In the genomic region with DNA sequence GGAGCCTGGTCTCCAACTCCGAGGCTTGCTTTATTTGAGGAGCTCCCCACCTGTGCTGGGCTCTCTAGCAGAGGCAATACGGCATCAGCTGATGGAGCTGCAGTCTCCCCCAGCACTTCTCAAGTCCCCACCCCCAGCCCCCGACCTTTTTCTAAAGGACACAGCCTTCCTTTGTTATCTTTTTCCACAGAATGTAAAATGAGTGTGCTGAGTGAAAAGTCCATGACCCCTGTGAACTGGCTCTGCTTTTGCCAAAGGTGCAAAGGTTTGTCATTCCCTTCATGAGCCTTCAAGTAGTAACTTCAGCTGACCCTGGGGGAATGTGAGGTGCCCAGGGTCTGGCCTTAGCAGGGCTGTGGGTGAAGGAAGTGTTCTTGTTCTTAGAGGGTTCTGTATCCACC, we compare ENCODE assay signal across 16 cellular contexts. TPM values are rescaled to one million over a fixed set of nuclear protein-coding genes. Genes with fewer than 3 reads are reported as not detected.
"Had no signal": no experiment of that assay in that cellular context is flagged by ENCODE, and none has a peak within 500 bp of the region (broad histone marks: within the 10 kb centered on the region; RNA-seq: fewer than 3 reads in every experiment).

No MANE protein-coding gene starts in this region.

- H3K4me3 Mint-ChIP-seq: activated CD4-positive, alpha-beta T cell treated with anti-CD3 and anti-CD28 coated beads, Interleukin-2, amount 10 ng/mL, durations not matched to agents 7 days and 5 days; natural killer cell; T-helper 2 cell treated with Interferon-gamma antibody and Interleukin-4, amounts not matched to agents 5 μg/mL and 100 μg/mL, for 36 hours had no signal

- H3K4me3 ChIP-seq: esophagus muscularis mucosa, stomach, testis, upper lobe of right lung had no signal

- FAIRE-seq: astrocyte, bronchial epithelial cell, colon had no signal

- H3K36me3 ChIP-seq: upper lobe of right lung had no signal

- DNase-seq: activated CD4-positive, alpha-beta T cell treated with anti-CD3 and anti-CD28 coated beads, Interleukin-2, amount 10 ng/mL, durations not matched to agents 7 days and 5 days; activated naive CD4-positive, alpha-beta T cell treated with Interleukin-2 at 50 U/mL for 16 hours; hippocampal formation; mesendoderm; natural killer cell; stimulated activated CD4-positive, alpha-beta T cell treated with anti-CD3 and anti-CD28 coated beads, Interleukin-12 subunit alpha, Interleukin-12 subunit beta, amount 100 ng/mL, for 4 hours; stimulated activated CD4-positive, alpha-beta T cell treated with anti-CD3 and anti-CD28 coated beads, Interleukin-2, amount 100 ng/mL, for 24 hours; stomach; SW 1271; testis; upper lobe of right lung had no signal

- H3K27ac ChIP-seq: esophagus muscularis mucosa, testis, upper lobe of right lung had no signal

- H3K27me3 ChIP-seq: esophagus muscularis mucosa, stomach, testis, upper lobe of right lung had no signal

- H3K9me3 ChIP-seq: esophagus muscularis mucosa, stomach, testis, upper lobe of right lung had no signal

- H3K36me3 Mint-ChIP-seq: natural killer cell had no signal

- ATAC-seq: natural killer cell had no signal

- H3K9me3 Mint-ChIP-seq: activated CD4-positive, alpha-beta T cell treated with anti-CD3 and anti-CD28 coated beads, Interleukin-2, amount 10 ng/mL, durations not matched to agents 7 days and 5 days; natural killer cell; T-helper 2 cell treated with Interferon-gamma antibody and Interleukin-4, amounts not matched to agents 5 μg/mL and 100 μg/mL, for 36 hours had no signal

- H3K27ac Mint-ChIP-seq: activated CD4-positive, alpha-beta T cell treated with anti-CD3 and anti-CD28 coated beads, Interleukin-2, amount 10 ng/mL, durations not matched to agents 7 days and 5 days; natural killer cell; T-helper 2 cell treated with Interferon-gamma antibody and Interleukin-4, amounts not matched to agents 5 μg/mL and 100 μg/mL, for 36 hours had no signal

- H3K27me3 Mint-ChIP-seq: activated CD4-positive, alpha-beta T cell treated with anti-CD3 and anti-CD28 coated beads, Interleukin-2, amount 10 ng/mL, durations not matched to agents 7 days and 5 days had no signal

RNA-seq across cellular contexts. Expression of a gene that starts 25.5 kb away (rescaled TPM):
- total RNA-seq: activated CD4-positive, alpha-beta T cell treated with anti-CD3 and anti-CD28 coated beads, Interleukin-2, amount 10 ng/mL, durations not matched to agents 7 days and 5 days had no signal
